ENCODE assay signal across 34 cellular contexts in the genomic region with DNA sequence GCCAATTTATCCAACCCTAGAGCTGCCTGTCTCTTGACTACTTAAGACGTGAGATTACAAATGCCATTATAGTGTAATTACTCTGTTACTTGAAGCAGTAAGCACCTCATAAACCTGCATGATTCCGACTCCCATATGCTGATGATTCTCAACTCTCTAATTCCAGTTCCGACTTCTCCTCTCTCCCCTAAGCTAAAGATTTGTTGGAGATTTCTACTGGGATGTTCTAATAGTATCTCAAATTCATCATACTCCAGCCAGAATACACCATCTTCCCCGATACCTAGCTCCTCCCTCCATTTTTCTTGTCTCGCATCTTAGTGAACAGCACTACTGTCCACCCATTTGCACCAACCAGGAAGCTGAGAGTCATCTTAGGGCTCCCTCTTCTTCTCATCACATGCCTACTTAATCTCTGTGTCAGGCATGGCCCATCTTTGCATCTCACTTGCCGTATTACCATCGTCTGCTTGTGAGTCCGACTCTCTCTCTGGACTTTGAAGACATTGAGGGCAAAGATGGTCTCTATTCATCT. TPM values are rescaled to one million over a fixed set of nuclear protein-coding genes. Genes with fewer than 3 reads are reported as not detected.
"Had no signal": no experiment of that assay in that cellular context is flagged by ENCODE, and none has a peak within 500 bp of the region (broad histone marks: within the 10 kb centered on the region; RNA-seq: fewer than 3 reads in every experiment).

No MANE protein-coding gene starts in this region.

- H3K4me1 ChIP-seq: adrenal gland, esophagus muscularis mucosa, foreskin keratinocyte, gastroesophageal sphincter had no signal

- H3K9me3 ChIP-seq: adrenal gland, body of pancreas, esophagus muscularis mucosa, gastroesophageal sphincter, heart right ventricle had no signal

- H3K4me2 ChIP-seq: hepatocyte had no signal

- DNase-seq: activated CD4-positive, alpha-beta memory T cell treated with anti-CD3 and anti-CD28 coated beads for 36 hours; activated CD4-positive, alpha-beta T cell treated with anti-CD3 and anti-CD28 coated beads for 36 hours; activated CD4-positive, alpha-beta T cell treated with anti-CD3 and anti-CD28 coated beads, Interleukin-2, amount 10 ng/mL, durations not matched to agents 24 days and 14 days; activated CD4-positive, CD25-positive, alpha-beta regulatory T cell; activated CD4-positive, CD25-positive, alpha-beta regulatory T cell treated with anti-CD3 and anti-CD28 coated beads, Interleukin-2, amount 50 U/mL, for 72 hours; activated CD8-positive, alpha-beta memory T cell treated with anti-CD3 and anti-CD28 coated beads, Interleukin-2, amount 10 ng/mL, durations not matched to agents 7 days and 5 days; activated CD8-positive, alpha-beta memory T cell treated with anti-CD3 and anti-CD28 coated beads, Interleukin-2, amount 50 U/mL, for 4 hours; activated CD8-positive, alpha-beta T cell treated with anti-CD3 and anti-CD28 coated beads, Interleukin-2, amount 10 ng/mL, durations not matched to agents 7 days and 5 days; activated effector memory CD4-positive, alpha-beta T cell treated with anti-CD3 and anti-CD28 coated beads, Interleukin-2, amount 50 U/mL, for 16 hours; activated naive CD4-positive, alpha-beta T cell treated with anti-CD3 and anti-CD28 coated beads for 36 hours; activated naive CD8-positive, alpha-beta T cell treated with anti-CD3 and anti-CD28 coated beads for 36 hours; activated naive CD8-positive, alpha-beta T cell treated with anti-CD3 and anti-CD28 coated beads, Interleukin-2, amount 50 U/mL, for 24 hours; activated T-cell treated with anti-CD3 and anti-CD28 coated beads, Interleukin-2, amount 50 U/mL, for 1 hour; activated T-cell treated with anti-CD3 and anti-CD28 coated beads, Interleukin-2, amount 50 U/mL, for 48 hours; adrenal gland; amygdala; aorta; body of pancreas; caudate nucleus; cortex of kidney; effector CD4-positive, alpha-beta T cell; effector memory CD8-positive, alpha-beta T cell; foreskin keratinocyte; heart right ventricle; T-helper 2 cell had no signal

- FAIRE-seq: colon had no signal

- H3K27me3 ChIP-seq: body of pancreas, foreskin keratinocyte, hepatocyte had no signal

- H2AFZ ChIP-seq: hepatocyte had no signal

- ATAC-seq: activated CD4-positive, alpha-beta T cell treated with anti-CD3 and anti-CD28 coated beads for 36 hours; activated CD8-positive, alpha-beta memory T cell treated with anti-CD3 and anti-CD28 coated beads, Interleukin-2, amount 10 ng/mL, durations not matched to agents 7 days and 5 days; activated CD8-positive, alpha-beta T cell treated with anti-CD3 and anti-CD28 coated beads, Interleukin-2, amount 10 ng/mL, durations not matched to agents 7 days and 5 days; body of pancreas; effector memory CD8-positive, alpha-beta T cell; foreskin keratinocyte; gastroesophageal sphincter; heart right ventricle had no signal

- H3K27ac ChIP-seq: adrenal gland, body of pancreas, esophagus muscularis mucosa, foreskin keratinocyte, gastroesophageal sphincter, hepatocyte had no signal

- H3K36me3 ChIP-seq: adrenal gland, gastroesophageal sphincter had no signal

- H3K79me2 ChIP-seq: hepatocyte had no signal

- H3K4me3 ChIP-seq: adrenal gland, body of pancreas, esophagus muscularis mucosa, gastroesophageal sphincter, heart right ventricle, hepatocyte had no signal

RNA-seq across cellular contexts. Expression of a gene that starts 3.4 kb away (rescaled TPM):
- total RNA-seq: activated CD4-positive, alpha-beta T cell treated with anti-CD3 and anti-CD28 coated beads for 36 hours; activated CD4-positive, alpha-beta T cell treated with anti-CD3 and anti-CD28 coated beads, Interleukin-2, amount 10 ng/mL, durations not matched to agents 24 days and 14 days; activated CD8-positive, alpha-beta memory T cell treated with anti-CD3 and anti-CD28 coated beads for 36 hours; activated CD8-positive, alpha-beta memory T cell treated with anti-CD3 and anti-CD28 coated beads, Interleukin-2, amount 10 ng/mL, durations not matched to agents 7 days and 5 days; activated naive CD8-positive, alpha-beta T cell treated with anti-CD3 and anti-CD28 coated beads for 36 hours; activated T-helper 1 cell treated with anti-CD3 and anti-CD28 coated beads, Interleukin-12 subunit alpha, Interleukin-12 subunit beta, Interleukin-2, Interleukin-4 antibody, amounts not matched to agents 30 ng/mL and 10 ng/mL and 1 ng/mL, durations not matched to agents 14 hours and 24 hours and 36 hours; activated T-helper 2 cell treated with anti-CD3 and anti-CD28 coated beads, Interferon-gamma antibody, Interleukin-2, Interleukin-4, amounts not matched to agents 10 μg/mL and 5 μg/mL and 100 μg/mL, durations not matched to agents 14 hours and 24 hours and 36 hours; body of pancreas; dermis blood vessel endothelial cell; foreskin keratinocyte; glomerular endothelial cell had no signal
- polyA plus RNA-seq: foreskin keratinocyte had no signal

RNA-seq across cellular contexts. Expression of a gene that starts 25.0 kb away (rescaled TPM):
- total RNA-seq: activated CD4-positive, alpha-beta memory T cell treated with anti-CD3 and anti-CD28 coated beads for 36 hours; activated CD4-positive, alpha-beta T cell treated with anti-CD3 and anti-CD28 coated beads for 36 hours; activated CD4-positive, alpha-beta T cell treated with anti-CD3 and anti-CD28 coated beads, Interleukin-2, amount 10 ng/mL, durations not matched to agents 24 days and 14 days; activated CD8-positive, alpha-beta memory T cell treated with anti-CD3 and anti-CD28 coated beads for 36 hours; activated CD8-positive, alpha-beta memory T cell treated with anti-CD3 and anti-CD28 coated beads, Interleukin-2, amount 10 ng/mL, durations not matched to agents 7 days and 5 days; activated CD8-positive, alpha-beta T cell treated with anti-CD3 and anti-CD28 coated beads, Interleukin-2, amount 10 ng/mL, durations not matched to agents 7 days and 5 days; activated naive CD4-positive, alpha-beta T cell treated with anti-CD3 and anti-CD28 coated beads for 36 hours; activated naive CD8-positive, alpha-beta T cell treated with anti-CD3 and anti-CD28 coated beads for 36 hours; activated T-helper 1 cell treated with anti-CD3 and anti-CD28 coated beads, Interleukin-12 subunit alpha, Interleukin-12 subunit beta, Interleukin-2, Interleukin-4 antibody, amounts not matched to agents 30 ng/mL and 10 ng/mL and 1 ng/mL, durations not matched to agents 14 hours and 24 hours and 36 hours; activated T-helper 2 cell treated with anti-CD3 and anti-CD28 coated beads, Interferon-gamma antibody, Interleukin-2, Interleukin-4, amounts not matched to agents 10 μg/mL and 5 μg/mL and 100 μg/mL, durations not matched to agents 14 hours and 24 hours and 36 hours; aorta; dermis blood vessel endothelial cell; foreskin keratinocyte; gastroesophageal sphincter; glomerular endothelial cell had no signal
- polyA plus RNA-seq: foreskin keratinocyte had no signal

RNA-seq across cellular contexts. Expression of a gene that starts 49.3 kb away (rescaled TPM):
- total RNA-seq: activated CD4-positive, alpha-beta memory T cell treated with anti-CD3 and anti-CD28 coated beads for 36 hours; activated CD4-positive, alpha-beta T cell treated with anti-CD3 and anti-CD28 coated beads for 36 hours; activated CD4-positive, alpha-beta T cell treated with anti-CD3 and anti-CD28 coated beads, Interleukin-2, amount 10 ng/mL, durations not matched to agents 24 days and 14 days; activated CD8-positive, alpha-beta memory T cell treated with anti-CD3 and anti-CD28 coated beads for 36 hours; activated CD8-positive, alpha-beta memory T cell treated with anti-CD3 and anti-CD28 coated beads, Interleukin-2, amount 10 ng/mL, durations not matched to agents 7 days and 5 days; activated CD8-positive, alpha-beta T cell treated with anti-CD3 and anti-CD28 coated beads, Interleukin-2, amount 10 ng/mL, durations not matched to agents 7 days and 5 days; activated naive CD4-positive, alpha-beta T cell treated with anti-CD3 and anti-CD28 coated beads for 36 hours; activated naive CD8-positive, alpha-beta T cell treated with anti-CD3 and anti-CD28 coated beads for 36 hours; activated T-helper 2 cell treated with anti-CD3 and anti-CD28 coated beads, Interferon-gamma antibody, Interleukin-2, Interleukin-4, amounts not matched to agents 10 μg/mL and 5 μg/mL and 100 μg/mL, durations not matched to agents 14 hours and 24 hours and 36 hours; body of pancreas; dermis blood vessel endothelial cell had no signal
